In the genomic region with DNA sequence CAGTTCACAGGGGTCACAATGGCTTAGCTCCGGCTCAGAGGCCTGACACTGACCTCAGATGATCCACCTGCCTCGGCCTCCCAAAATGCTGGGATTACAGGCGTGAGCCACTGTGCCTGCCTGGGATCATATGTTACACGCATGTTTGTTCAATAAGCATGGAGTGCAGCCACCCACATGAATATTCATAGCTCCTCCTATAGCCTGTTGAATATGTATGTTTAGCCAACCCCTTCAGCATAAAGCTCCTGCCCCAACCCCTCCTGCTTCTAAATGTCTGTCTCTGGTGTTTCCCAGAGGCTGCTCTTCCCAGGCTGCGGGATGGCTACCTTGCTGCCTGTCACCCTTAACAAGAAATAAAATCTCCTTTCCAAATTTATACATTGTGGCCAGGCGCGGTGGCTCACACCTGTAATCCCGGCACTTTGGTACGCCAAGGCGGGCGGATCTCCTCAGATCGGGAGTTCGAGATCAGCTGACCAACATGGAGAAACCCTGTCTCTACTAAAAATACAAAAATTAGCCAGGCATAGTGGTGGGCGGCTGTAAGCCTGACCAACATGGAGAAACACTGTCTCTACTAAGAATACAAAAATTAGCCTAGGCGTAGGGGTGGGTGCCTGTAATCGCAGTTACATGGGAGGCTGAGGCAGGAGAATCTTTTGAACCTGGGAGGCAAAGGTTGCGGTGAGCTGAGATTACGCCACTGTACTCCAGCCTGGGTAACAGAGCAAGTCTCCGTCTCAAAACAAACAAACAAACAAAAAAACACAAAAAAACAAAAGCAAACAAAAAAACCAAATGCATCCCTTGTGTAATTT, we compare ENCODE assay signal across 11 cellular contexts. TPM values are rescaled to one million over a fixed set of nuclear protein-coding genes. Genes with fewer than 3 reads are reported as not detected.
DNase-seq lines count a peak whose midpoint lies in the region; ATAC-seq and TF ChIP-seq lines count a peak whose summit lies in the region.
"Had no signal": no experiment of that assay in that cellular context is flagged by ENCODE, and none has a peak within 500 bp of the region (broad histone marks: within the 10 kb centered on the region; RNA-seq: fewer than 3 reads in every experiment).

No MANE protein-coding gene starts in this region.

- peak overlapping the region; percentile 66 to 83 (median 79) for H3K4me3 Mint-ChIP-seq in CD4-positive, CD25-positive, alpha-beta regulatory T cell

- no peak overlapping the region for H2BK12ac ChIP-seq in neuronal stem cell (ENCODE audit: low read length)

- peaks cover 2% of the 10 kb centered on the region for H3K36me3 ChIP-seq in CD4-positive, CD25-positive, alpha-beta regulatory T cell (ENCODE audit: control insufficient read depth, insufficient read depth, low read length)
- H3K36me3 ChIP-seq in HEK293 (ENCODE audit: control insufficient read depth in 2 of 2, insufficient read depth in 1 of 2, low read length in 2 of 2) (peaks cover 3 to 5% of the 10 kb centered on the region in 2 experiments; a peak in 2 of 3 replicates), body of pancreas (replicated peaks in 1 of 2; ENCODE audit: insufficient read depth in 1 of 2, low read depth in 2 of 2) (no peaks in the 10 kb centered on the region), neuronal stem cell (replicated peaks in 1 of 2; ENCODE audit: control insufficient read depth in 2 of 2, insufficient read depth in 2 of 2, low read length in 2 of 2) (no peaks in the 10 kb centered on the region), Peyer's patch (no peaks in the 10 kb centered on the region)

- no peak overlapping the region for H3K14ac ChIP-seq in neuronal stem cell (ENCODE audit: low read length)

- H2BK15ac ChIP-seq in neuronal stem cell (ENCODE audit: low read length), result no peak overlapping the region

- no peaks in the 10 kb centered on the region for H3K9me3 Mint-ChIP-seq in CD4-positive, CD25-positive, alpha-beta regulatory T cell
- H3K9me3 Mint-ChIP-seq: activated naive CD4-positive, alpha-beta T cell treated with anti-CD3 and anti-CD28 coated beads, Interleukin-2, amount 50 U/mL, for 72 hours had no signal

- H3K27me3 ChIP-seq in CD4-positive, CD25-positive, alpha-beta regulatory T cell (ENCODE audit: control insufficient read depth, insufficient read depth, low read length), result no peaks in the 10 kb centered on the region
- no peaks in the 10 kb centered on the region for H3K27me3 ChIP-seq in body of pancreas
- no peaks in the 10 kb centered on the region for H3K27me3 ChIP-seq in neuronal stem cell (ENCODE audit: control insufficient read depth in 3 of 3, insufficient read depth in 3 of 3, low read depth in 1 of 3, low read length in 3 of 3)
- no peaks in the 10 kb centered on the region for H3K27me3 ChIP-seq in Peyer's patch

- H3K4me1 Mint-ChIP-seq in CD4-positive, CD25-positive, alpha-beta regulatory T cell, result peaks cover 6 to 50% (median 19%) of the 10 kb centered on the region in 4 donors

- H3K18ac ChIP-seq in neuronal stem cell (ENCODE audit: low read length), result no peak overlapping the region

- no peak overlapping the region for H4K91ac ChIP-seq in neuronal stem cell (ENCODE audit: low read depth, low read length, poor library complexity)

- H3K79me1 ChIP-seq in neuronal stem cell (ENCODE audit: low read depth, low read length), result no peaks in the 10 kb centered on the region

- H3K9me3 ChIP-seq in CD4-positive, CD25-positive, alpha-beta regulatory T cell (ENCODE audit: control insufficient read depth in 2 of 2, low read length in 2 of 2), result no peaks in the 10 kb centered on the region
- H3K9me3 ChIP-seq in HEK293 (ENCODE audit: control insufficient read depth, insufficient read depth, low read depth, low read length) (no peaks in the 10 kb centered on the region), body of pancreas (no peaks in the 10 kb centered on the region), neuronal stem cell (replicated peaks in 1 of 2; ENCODE audit: control insufficient read depth in 2 of 2, insufficient read depth in 1 of 2, low read depth in 1 of 2, low read length in 2 of 2) (no peaks in the 10 kb centered on the region), Peyer's patch (no peaks in the 10 kb centered on the region)

- H3K27ac Mint-ChIP-seq in CD4-positive, CD25-positive, alpha-beta regulatory T cell, result peak overlapping the region; percentile 73 to 93 (median 92)

- 90 to 93% methylated on average over 19 of the region's 19 CpGs for WGBS in body of pancreas, 2 donors
- WGBS in neuronal stem cell (ENCODE audit: extremely low coverage in 2 of 2, insufficient read length in 2 of 2, insufficient replicate concordance in 1 of 2), 2 donors, result no CpG with 5 or more reads among the region's 19 CpGs

- no peak overlapping the region for H3K4me2 ChIP-seq in neuronal stem cell (ENCODE audit: insufficient read depth, low read length, poor library complexity, severe bottlenecking)

- no peak overlapping the region for H2AK5ac ChIP-seq in neuronal stem cell (ENCODE audit: low read depth, low read length)

- ATAC-seq in CD4-positive, CD25-positive, alpha-beta regulatory T cell (ENCODE audit: low read depth in 2 of 2), result no peak
- ATAC-seq in body of pancreas (no peak), GM18861 (IDR thresholded peaks at IDR 0.05; ENCODE audit: unreplicated experiment) (no peak)

- H3K4me1 ChIP-seq in CD4-positive, CD25-positive, alpha-beta regulatory T cell (ENCODE audit: control insufficient read depth, insufficient read depth, low read length, poor library complexity, severe bottlenecking), result peaks cover 13% of the 10 kb centered on the region
- H3K4me1 ChIP-seq in HEK293 (ENCODE audit: control insufficient read depth, insufficient read depth, low read length), result no peaks in the 10 kb centered on the region
- peaks cover 12% of the 10 kb centered on the region for H3K4me1 ChIP-seq in body of pancreas
- H3K4me1 ChIP-seq in neuronal stem cell (ENCODE audit: control insufficient read depth in 2 of 2, insufficient read depth in 1 of 2, low read depth in 1 of 2, low read length in 2 of 2), result peaks cover 7 to 11% of the 10 kb centered on the region in 2 donors
- peaks cover 0 to 16% (median 7%) of the 10 kb centered on the region in 4 donors for H3K4me1 ChIP-seq in Peyer's patch

- peak overlapping the region; percentile 91 for H2AFZ ChIP-seq in neuronal stem cell (ENCODE audit: low read length)

- H3K4ac ChIP-seq in neuronal stem cell (ENCODE audit: low read length), result no peak overlapping the region

- no peak overlapping the region for H3K23ac ChIP-seq in neuronal stem cell (ENCODE audit: low read depth, low read length, poor library complexity)

- no peak for TF ChIP-seq POLR2A in body of pancreas (IDR thresholded peaks at IDR 0.05)
- TF ChIP-seq POLR2A in Peyer's patch (IDR thresholded peaks at IDR 0.05), result no peak

- CTCF ChIA-PET in HEK293 (lab: Yijun Ruan, JAX), result interaction anchor here (0.6 kb wide), 1 partner anchor 309 kb away, joined by 3 read pairs; no protein-coding TSS in a partner anchor

- TF ChIP-seq CTCF in HEK293 (tag by site-specific recombination; IDR thresholded peaks at IDR 0.05) (no peak), body of pancreas (IDR thresholded peaks at IDR 0.05) (no peak), Peyer's patch (IDR thresholded peaks at IDR 0.05) (no peak)

- no peak overlapping the region for H2BK120ac ChIP-seq in neuronal stem cell (ENCODE audit: low read depth, low read length)

- no peak overlapping the region for H3K4me3 ChIP-seq in CD4-positive, CD25-positive, alpha-beta regulatory T cell (ENCODE audit: low read depth, low read length)
- no peak overlapping the region for H3K4me3 ChIP-seq in HEK293 (ENCODE audit: low read depth, low read length)
- no peak overlapping the region for H3K4me3 ChIP-seq in body of pancreas
- no peak overlapping the region for H3K4me3 ChIP-seq in neuronal stem cell (ENCODE audit: low read length in 2 of 2)
- H3K4me3 ChIP-seq in Peyer's patch, result no peak overlapping the region

- no peak overlapping the region for H2BK5ac ChIP-seq in neuronal stem cell (ENCODE audit: low read length)

- no peak for DNase-seq in CD4-positive, CD25-positive, alpha-beta regulatory T cell
- DNase-seq in body of pancreas (no peak), neuronal stem cell (ENCODE audit: low spot score) (no peak), NCI-H2029 (lab: John Stamatoyannopoulos, UW) (no peak), Peyer's patch (no peak), AML-193 (lab: John Stamatoyannopoulos, UW) (no peak)
- DNase-seq: GDM1 had no signal

- intact Hi-C loops in body of pancreas (cut with DNase I), result no loop called here

- H3K27ac ChIP-seq in CD4-positive, CD25-positive, alpha-beta regulatory T cell (ENCODE audit: insufficient read depth, low read length, poor library complexity, severe bottlenecking), result peak overlapping the region; percentile 78
- peak overlapping the region; percentile 1; the same call in 1 of the 2 replicates for H3K27ac ChIP-seq in HEK293 (ENCODE audit: extremely low read depth, low read depth, low read length)
- H3K27ac ChIP-seq in body of pancreas, result peak overlapping the region in 3 of 4 donors; percentile 84 to 91 (median 89)
- H3K27ac ChIP-seq in neuronal stem cell (replicated peaks; ENCODE audit: low read length), result no peak overlapping the region
- peak overlapping the region in 1 of 4 donors; percentile 92 for H3K27ac ChIP-seq in Peyer's patch

- no peaks in the 10 kb centered on the region for H3K27me3 Mint-ChIP-seq in CD4-positive, CD25-positive, alpha-beta regulatory T cell

- H3K36me3 Mint-ChIP-seq in CD4-positive, CD25-positive, alpha-beta regulatory T cell, result peaks cover 7% of the 10 kb centered on the region

- no peak overlapping the region for H3K9ac ChIP-seq in neuronal stem cell (ENCODE audit: low read depth, low read length, poor library complexity)

- POLR2A ChIA-PET in HEK293 (lab: Yijun Ruan, JAX), result no interaction called here

- no peak overlapping the region for H4K8ac ChIP-seq in neuronal stem cell (ENCODE audit: low read depth, low read length)

RNA-seq across cellular contexts. Expression of a gene that starts 1.1 kb away (rescaled TPM):
- total RNA-seq in CD4-positive, CD25-positive, alpha-beta regulatory T cell, result 17.6 TPM
- 10 to 100 TPM in 2 of 4 donors, 1 to 10 TPM in 2; 7.8 to 18.4 (median 10.4) TPM for polyA plus RNA-seq in CD4-positive, CD25-positive, alpha-beta regulatory T cell
- total RNA-seq in body of pancreas (under 1 TPM; 0.52 to 0.99 TPM), Peyer's patch (1 to 10 TPM in 3 of 4 donors, under 1 TPM in 1; 0.70 to 8.3 (median 1.6) TPM)
- polyA plus RNA-seq in neuronal stem cell (2013, experiment 1 of 2), result 3.5 TPM
- 3.9 TPM for polyA plus RNA-seq in neuronal stem cell (2013, experiment 2 of 2)

RNA-seq across cellular contexts. Expression of a gene that starts 18.6 kb away (rescaled TPM):
- 24.4 TPM for total RNA-seq in CD4-positive, CD25-positive, alpha-beta regulatory T cell
- polyA plus RNA-seq in CD4-positive, CD25-positive, alpha-beta regulatory T cell, result 10 to 100 TPM; 14.4 to 24.7 (median 16.1) TPM
- total RNA-seq in body of pancreas, result not detected
- 1.2 TPM for polyA plus RNA-seq in neuronal stem cell (2013, experiment 1 of 2)
- polyA plus RNA-seq in neuronal stem cell (2013, experiment 2 of 2), result 1.2 TPM
- total RNA-seq in Peyer's patch, result 1 to 10 TPM; 2.6 to 8.3 (median 3.6) TPM
- total RNA-seq: myocyte had no signal

RNA-seq across cellular contexts. Expression of a gene that starts 25.5 kb away (rescaled TPM):
- 59.0 TPM for total RNA-seq in CD4-positive, CD25-positive, alpha-beta regulatory T cell
- 100 to 1,000 TPM in 2 of 4 donors, 10 to 100 TPM in 2; 87.5 to 146 (median 110) TPM for polyA plus RNA-seq in CD4-positive, CD25-positive, alpha-beta regulatory T cell
- 1 to 10 TPM; 2.6 to 6.7 TPM for total RNA-seq in body of pancreas
- polyA plus RNA-seq in neuronal stem cell (2013, experiment 1 of 2), result 18.7 TPM
- 20.6 TPM for polyA plus RNA-seq in neuronal stem cell (2013, experiment 2 of 2)
- total RNA-seq in Peyer's patch, result 10 to 100 TPM in 1 of 4 donors, 1 to 10 TPM in 3; 4.1 to 35.5 (median 4.4) TPM

RNA-seq across cellular contexts. Expression of a gene that starts 37.6 kb away (rescaled TPM):
- 49.0 TPM for total RNA-seq in CD4-positive, CD25-positive, alpha-beta regulatory T cell
- 100 to 1,000 TPM in 1 of 4 donors, 10 to 100 TPM in 3; 51.0 to 105 (median 75.6) TPM for polyA plus RNA-seq in CD4-positive, CD25-positive, alpha-beta regulatory T cell
- total RNA-seq in body of pancreas, result 1 to 10 TPM; 5.4 to 6.3 TPM
- 1.1 TPM for polyA plus RNA-seq in neuronal stem cell (2013, experiment 1 of 2)
- 0.79 TPM for polyA plus RNA-seq in neuronal stem cell (2013, experiment 2 of 2)
- total RNA-seq in Peyer's patch, result 1 to 10 TPM; 2.1 to 8.3 (median 4.7) TPM

RNA-seq across cellular contexts. Expression of a gene that starts 57.4 kb away (rescaled TPM):
- 2.1 TPM for total RNA-seq in CD4-positive, CD25-positive, alpha-beta regulatory T cell
- 1 to 10 TPM in 2 of 4 donors, under 1 TPM in 2; 0.17 to 1.4 (median 1.1) TPM for polyA plus RNA-seq in CD4-positive, CD25-positive, alpha-beta regulatory T cell
- total RNA-seq in body of pancreas, result 1 to 10 TPM in 1 of 2 donors, not detected in 1; 2.1 TPM
- polyA plus RNA-seq in neuronal stem cell (2013, experiment 1 of 2), result 2.9 TPM
- 2.8 TPM for polyA plus RNA-seq in neuronal stem cell (2013, experiment 2 of 2)
- total RNA-seq in Peyer's patch, result 1 to 10 TPM in 3 of 4 donors, not detected in 1; 1.1 to 2.7 (median 1.9) TPM
